8 cellular contexts compared by ENCODE assay signal in the genomic region with DNA sequence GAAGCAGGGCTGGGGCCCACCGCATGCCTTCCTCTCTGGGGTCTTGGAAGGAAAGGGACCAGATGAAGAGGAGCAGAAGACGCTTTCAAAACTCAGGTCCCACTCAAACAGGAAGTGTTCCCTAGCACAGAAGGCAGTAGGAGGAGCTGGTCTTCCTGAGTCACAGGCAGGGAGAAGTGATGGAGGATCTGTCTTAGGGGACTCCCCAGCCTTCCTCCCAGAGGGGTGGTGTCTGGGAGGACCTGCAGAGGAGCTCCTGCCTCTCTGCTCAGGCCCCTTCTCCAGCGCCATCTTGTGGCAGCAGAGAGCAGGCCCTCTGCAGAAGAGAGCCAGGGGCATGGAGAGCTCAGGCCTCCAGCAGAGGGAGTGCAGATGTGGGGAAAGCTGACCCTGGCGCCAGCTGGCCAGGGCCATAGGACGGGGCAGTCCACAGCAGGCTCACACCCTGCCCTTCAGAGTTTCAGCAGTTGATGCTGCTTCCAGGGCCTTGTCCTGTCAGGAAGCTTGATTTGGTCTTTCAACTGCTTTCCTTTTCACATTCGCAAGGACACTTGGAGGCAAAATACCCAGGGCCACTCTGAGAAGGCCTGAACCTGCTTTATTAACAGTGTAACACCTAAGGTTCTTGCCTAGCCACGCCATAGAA.
DNase-seq lines count a peak whose midpoint lies in the region; ATAC-seq, FAIRE-seq and TF ChIP-seq lines count a peak whose summit lies in the region.

No MANE protein-coding gene starts in this region.

- H3K4me2 ChIP-seq in HepG2 (ENCODE audit: low read depth, low read length): no peak overlapping the region

- no peaks in the 10 kb centered on the region for H3K27me3 ChIP-seq in HepG2 (ENCODE audit: control insufficient read depth in 1 of 2, insufficient read depth in 2 of 2, low read length in 2 of 2)

- TF ChIP-seq CTCF in AG09309 (IDR thresholded peaks at IDR 0.05; ENCODE audit: control insufficient read depth, insufficient read depth, low read depth, low read length, missing control alignments) (peak; percentile 100), HepG2 (CRISPR knock-in tag; IDR thresholded peaks at IDR 0.05) (peak; percentile 97)

- CTCF ChIA-PET in HepG2 (lab: Yijun Ruan, JAX; ENCODE audit: low intra/inter-chr PET ratio, low total read pairs): interaction anchor here (1.1 to 1.4 kb wide), 2 partner anchors 228 to 434 kb away, joined by 5 to 7 read pairs; no protein-coding TSS in a partner anchor

- TF ChIP-seq EP300 in HepG2 (IDR thresholded peaks at IDR 0.05; ENCODE audit: low read depth in 2 of 2, low read length in 2 of 2): 0 out of 4 replicates have a peak, but pooled peaks of 1 of the 2 experiments have one; percentile 20
- TF ChIP-seq EP300 in HepG2 (CRISPR knock-in tag; IDR thresholded peaks at IDR 0.05; ENCODE audit: borderline replicate concordance): no peak

- no peaks in the 10 kb centered on the region for H3K79me2 ChIP-seq in HepG2 (ENCODE audit: insufficient read depth, low read length)

- FAIRE-seq in HepG2 (lab: Jason Lieb, UNC): peak; percentile 21

- ATAC-seq in GM18519 (IDR thresholded peaks at IDR 0.05; ENCODE audit: low FRiP score, unreplicated experiment) (peak; percentile 86), HG02981 (IDR thresholded peaks at IDR 0.05; ENCODE audit: unreplicated experiment) (peak; percentile 95), HepG2 (peak; percentile 100)

- no peak for TF ChIP-seq POLR2A in HepG2 (IDR thresholded peaks at IDR 0.05; ENCODE audit: insufficient read depth in 1 of 2, low read depth in 2 of 2, low read length in 2 of 2)

- H3K4me1 ChIP-seq in HepG2 (ENCODE audit: insufficient read depth, low read length): no peaks in the 10 kb centered on the region

- BruUV-seq in HepG2 (replicated peaks; lab: Mats Ljungman, UMichigan): no TSS peak

- no peak overlapping the region for H2AFZ ChIP-seq in HepG2 (ENCODE audit: low read length)

- no peaks in the 10 kb centered on the region for H3K9me3 ChIP-seq in HepG2 (ENCODE audit: low read length)

- no peak overlapping the region for H3K9ac ChIP-seq in HepG2 (ENCODE audit: insufficient read depth, low read depth, low read length)

- 81% methylated on average over 4 of the region's 7 CpGs for WGBS in HepG2 (ENCODE audit: low lambda C conversion rate)

- in situ Hi-C loops in HepG2 (cut with HindIII; ENCODE audit: extremely low pct_ligation_motif_present, low pct_unique_long_range_greater_than_20kb): loop anchor here (25.0 kb wide), 1 partner anchor 423 kb away; a partner anchor contains a TSS

- DNase-seq in AG09309 (ENCODE audit: low read depth) (peak; percentile 67), NCI-H2107 treated with DMSO at 0.1 percent for 48 hours (lab: John Stamatoyannopoulos, UW; ENCODE audit: unreplicated experiment) (peak; percentile 44), cerebellar cortex (ENCODE audit: low spot score) (peak; percentile 76), HepG2 (ENCODE audit: low spot score) (peak; percentile 77)
- peak; percentile 54 for DNase-seq in activated CD4-positive, CD25-positive, alpha-beta regulatory T cell treated with anti-CD3 and anti-CD28 coated beads, Interleukin-2, amount 50 U/mL, for 16 hours (ENCODE audit: low read depth, low spot score)
- DNase-seq in stimulated activated CD4-positive, alpha-beta T cell treated with anti-CD3 and anti-CD28 coated beads, Interleukin-4, amount 100 ng/mL, for 24 hours: peak; percentile 85

- POLR2A ChIA-PET in HepG2 (lab: Yijun Ruan, JAX): no interaction called here

- no peaks in the 10 kb centered on the region for H4K20me1 ChIP-seq in HepG2 (ENCODE audit: insufficient read depth, low read length)

- H3K36me3 ChIP-seq in HepG2 (replicated peaks in 1 of 2; ENCODE audit: control insufficient read depth in 1 of 2, insufficient read depth in 2 of 2, low read length in 2 of 2): no peaks in the 10 kb centered on the region

- no peak overlapping the region for H3K4me3 ChIP-seq in AG09309 (ENCODE audit: control insufficient read depth, low read depth, low read length)
- H3K4me3 ChIP-seq in HepG2 (replicated peaks in 1 of 3; ENCODE audit: insufficient read depth in 1 of 3, low read depth in 2 of 3, low read length in 3 of 3): no peak overlapping the region

- H3K27ac ChIP-seq in HepG2 (ENCODE audit: extremely low read length, insufficient read depth, low read length): no peak overlapping the region

- intact Hi-C loops in HepG2 (cut with micrococcal nuclease; ENCODE audit: unreplicated experiment): loop anchor here (5.0 kb wide), 1 partner anchor 433 kb away; no protein-coding TSS in a partner anchor

- TF ChIP-seq RAD21 in HepG2 (CRISPR knock-in tag; IDR thresholded peaks at IDR 0.05): peak; percentile 36; the same call in 1 of the 2 replicates

TF ChIP-seq in HepG2, 621 proteins besides CTCF, POLR2A, EP300 and RAD21 (continues in another document):
- no peak for TF ChIP-seq CBX1 (IDR thresholded peaks at IDR 0.05; ENCODE audit: low read depth)
- TF ChIP-seq IRF2 (CRISPR knock-in tag; IDR thresholded peaks at IDR 0.05): 0 out of 2 replicates have a peak, but pooled peaks have one; percentile 40
- TF ChIP-seq SMC3 (IDR thresholded peaks at IDR 0.05; ENCODE audit: low read length): peak; percentile 40; the same call in 1 of the 2 replicates
- TF ChIP-seq XRCC5 (optimal IDR thresholded peaks at IDR 0.05; ENCODE audit: low read length): peak; percentile 96
- TF ChIP-seq, protein P1, sequence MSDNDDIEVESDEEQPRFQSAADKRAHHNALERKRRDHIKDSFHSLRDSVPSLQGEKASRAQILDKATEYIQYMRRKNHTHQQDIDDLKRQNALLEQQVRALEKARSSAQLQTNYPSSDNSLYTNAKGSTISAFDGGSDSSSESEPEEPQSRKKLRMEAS (IDR thresholded peaks at IDR 0.05): no peak
- TF ChIP-seq ZNF883 (CRISPR knock-in tag; IDR thresholded peaks at IDR 0.05; ENCODE audit: not compliant biosample characterization): peak; percentile 54
- TF ChIP-seq, protein P2, sequence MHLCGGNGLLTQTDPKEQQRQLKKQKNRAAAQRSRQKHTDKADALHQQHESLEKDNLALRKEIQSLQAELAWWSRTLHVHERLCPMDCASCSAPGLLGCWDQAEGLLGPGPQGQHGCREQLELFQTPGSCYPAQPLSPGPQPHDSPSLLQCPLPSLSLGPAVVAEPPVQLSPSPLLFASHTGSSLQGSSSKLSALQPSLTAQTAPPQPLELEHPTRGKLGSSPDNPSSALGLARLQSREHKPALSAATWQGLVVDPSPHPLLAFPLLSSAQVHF (CRISPR knock-in tag; IDR thresholded peaks at IDR 0.05): no peak
- TF ChIP-seq KDM2A (CRISPR knock-in tag; IDR thresholded peaks at IDR 0.05; ENCODE audit: borderline replicate concordance, low read depth): peak; percentile 71; the same call in 1 of the 2 replicates
- 0 out of 2 replicates have a peak, but pooled peaks have one; percentile 15 for TF ChIP-seq MIXL1 (CRISPR knock-in tag; IDR thresholded peaks at IDR 0.05)
- 0 out of 2 replicates have a peak, but pooled peaks have one; percentile 33 for TF ChIP-seq ZNF891 (CRISPR knock-in tag; IDR thresholded peaks at IDR 0.05)
- 0 out of 2 replicates have a peak, but pooled peaks have one; percentile 43 for TF ChIP-seq SALL1 (CRISPR knock-in tag; IDR thresholded peaks at IDR 0.05)
- TF ChIP-seq, protein P3, sequence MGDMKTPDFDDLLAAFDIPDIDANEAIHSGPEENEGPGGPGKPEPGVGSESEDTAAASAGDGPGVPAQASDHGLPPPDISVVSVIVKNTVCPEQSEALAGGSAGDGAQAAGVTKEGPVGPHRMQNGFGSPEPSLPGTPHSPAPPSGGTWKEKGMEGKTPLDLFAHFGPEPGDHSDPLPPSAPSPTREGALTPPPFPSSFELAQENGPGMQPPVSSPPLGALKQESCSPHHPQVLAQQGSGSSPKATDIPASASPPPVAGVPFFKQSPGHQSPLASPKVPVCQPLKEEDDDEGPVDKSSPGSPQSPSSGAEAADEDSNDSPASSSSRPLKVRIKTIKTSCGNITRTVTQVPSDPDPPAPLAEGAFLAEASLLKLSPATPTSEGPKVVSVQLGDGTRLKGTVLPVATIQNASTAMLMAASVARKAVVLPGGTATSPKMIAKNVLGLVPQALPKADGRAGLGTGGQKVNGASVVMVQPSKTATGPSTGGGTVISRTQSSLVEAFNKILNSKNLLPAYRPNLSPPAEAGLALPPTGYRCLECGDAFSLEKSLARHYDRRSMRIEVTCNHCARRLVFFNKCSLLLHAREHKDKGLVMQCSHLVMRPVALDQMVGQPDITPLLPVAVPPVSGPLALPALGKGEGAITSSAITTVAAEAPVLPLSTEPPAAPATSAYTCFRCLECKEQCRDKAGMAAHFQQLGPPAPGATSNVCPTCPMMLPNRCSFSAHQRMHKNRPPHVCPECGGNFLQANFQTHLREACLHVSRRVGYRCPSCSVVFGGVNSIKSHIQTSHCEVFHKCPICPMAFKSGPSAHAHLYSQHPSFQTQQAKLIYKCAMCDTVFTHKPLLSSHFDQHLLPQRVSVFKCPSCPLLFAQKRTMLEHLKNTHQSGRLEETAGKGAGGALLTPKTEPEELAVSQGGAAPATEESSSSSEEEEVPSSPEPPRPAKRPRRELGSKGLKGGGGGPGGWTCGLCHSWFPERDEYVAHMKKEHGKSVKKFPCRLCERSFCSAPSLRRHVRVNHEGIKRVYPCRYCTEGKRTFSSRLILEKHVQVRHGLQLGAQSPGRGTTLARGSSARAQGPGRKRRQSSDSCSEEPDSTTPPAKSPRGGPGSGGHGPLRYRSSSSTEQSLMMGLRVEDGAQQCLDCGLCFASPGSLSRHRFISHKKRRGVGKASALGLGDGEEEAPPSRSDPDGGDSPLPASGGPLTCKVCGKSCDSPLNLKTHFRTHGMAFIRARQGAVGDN (CRISPR knock-in tag; IDR thresholded peaks at IDR 0.05): peak; percentile 48
- TF ChIP-seq, protein P4, sequence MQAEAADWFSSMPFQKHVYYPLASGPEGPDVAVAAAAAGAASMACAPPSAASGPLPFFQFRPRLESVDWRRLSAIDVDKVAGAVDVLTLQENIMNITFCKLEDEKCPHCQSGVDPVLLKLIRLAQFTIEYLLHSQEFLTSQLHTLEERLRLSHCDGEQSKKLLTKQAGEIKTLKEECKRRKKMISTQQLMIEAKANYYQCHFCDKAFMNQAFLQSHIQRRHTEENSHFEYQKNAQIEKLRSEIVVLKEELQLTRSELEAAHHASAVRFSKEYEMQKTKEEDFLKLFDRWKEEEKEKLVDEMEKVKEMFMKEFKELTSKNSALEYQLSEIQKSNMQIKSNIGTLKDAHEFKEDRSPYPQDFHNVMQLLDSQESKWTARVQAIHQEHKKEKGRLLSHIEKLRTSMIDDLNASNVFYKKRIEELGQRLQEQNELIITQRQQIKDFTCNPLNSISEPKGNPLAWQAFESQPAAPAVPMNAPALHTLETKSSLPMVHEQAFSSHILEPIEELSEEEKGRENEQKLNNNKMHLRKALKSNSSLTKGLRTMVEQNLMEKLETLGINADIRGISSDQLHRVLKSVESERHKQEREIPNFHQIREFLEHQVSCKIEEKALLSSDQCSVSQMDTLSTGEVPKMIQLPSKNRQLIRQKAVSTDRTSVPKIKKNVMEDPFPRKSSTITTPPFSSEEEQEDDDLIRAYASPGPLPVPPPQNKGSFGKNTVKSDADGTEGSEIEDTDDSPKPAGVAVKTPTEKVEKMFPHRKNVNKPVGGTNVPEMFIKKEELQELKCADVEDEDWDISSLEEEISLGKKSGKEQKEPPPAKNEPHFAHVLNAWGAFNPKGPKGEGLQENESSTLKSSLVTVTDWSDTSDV (CRISPR knock-in tag; IDR thresholded peaks at IDR 0.05): 0 out of 2 replicates have a peak, but pooled peaks have one; percentile 38
